11 cellular contexts compared by ENCODE assay signal in the genomic region with DNA sequence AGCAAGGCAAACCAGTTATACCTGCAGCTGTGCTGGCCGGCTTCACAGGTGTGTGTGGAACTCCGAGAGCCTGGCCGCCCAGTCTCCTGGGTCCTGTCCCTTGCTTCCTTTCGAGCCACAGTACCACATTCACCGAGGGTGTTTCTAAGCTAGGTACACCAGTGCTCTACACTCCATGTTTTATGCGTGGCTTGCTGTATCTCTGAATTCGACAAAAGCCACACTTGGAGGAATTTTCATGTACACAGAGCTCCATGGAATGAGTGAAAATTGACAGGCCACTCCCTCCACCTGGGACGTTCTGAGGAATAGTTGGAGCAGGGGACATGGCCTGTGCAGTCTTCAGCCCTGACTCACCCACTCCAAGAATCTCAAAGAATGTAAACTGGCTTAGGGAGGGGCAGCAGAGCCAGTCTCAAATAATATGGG. TPM values are rescaled to one million over a fixed set of nuclear protein-coding genes. Genes with fewer than 3 reads are reported as not detected.
DNase-seq lines count a peak whose midpoint lies in the region; ATAC-seq, FAIRE-seq and TF ChIP-seq lines count a peak whose summit lies in the region.
"Had no signal": no experiment of that assay in that cellular context is flagged by ENCODE, and none has a peak within 500 bp of the region (broad histone marks: within the 10 kb centered on the region; RNA-seq: fewer than 3 reads in every experiment).

No MANE protein-coding gene starts in this region.

- RAD21 ChIA-PET in HCT116 (lab: Charles Lee; ENCODE audit: low non-redundant PET in 1 of 2, low total read pairs in 2 of 2, uncharacterized antibody in 2 of 2, unreplicated experiment in 2 of 2), result no interaction called here

- H3K4me3 ChIP-seq in HCT116 (replicated peaks in 1 of 2; ENCODE audit: low read depth in 1 of 2, low read length in 2 of 2) (0 out of 4 replicates have a peak overlapping the region, but pooled peaks of 1 of the 2 experiments have one; percentile 3), brain microvascular endothelial cell (ENCODE audit: low read depth, low read length) (no peak overlapping the region), HepG2 (replicated peaks in 1 of 3; ENCODE audit: insufficient read depth in 1 of 3, low read depth in 2 of 3, low read length in 3 of 3) (no peak overlapping the region), suprapubic skin (no peak overlapping the region)
- H3K4me3 ChIP-seq: ovary had no signal

- in situ Hi-C loops in brain microvascular endothelial cell (cut with HindIII; ENCODE audit: low pct_ligation_motif_present, low sequenced_read_pairs), result no loop called here
- in situ Hi-C loops in HepG2 (cut with HindIII; ENCODE audit: extremely low pct_ligation_motif_present, low pct_unique_long_range_greater_than_20kb), result no loop called here

- no TSS peak for BruUV-seq in HCT116 (replicated peaks; lab: Mats Ljungman, UMichigan)
- no TSS peak for BruUV-seq in HepG2 (replicated peaks; lab: Mats Ljungman, UMichigan)

- H3K79me2 ChIP-seq in HCT116 (ENCODE audit: insufficient read depth, low read length) (peaks cover 12% of the 10 kb centered on the region; the same call in 1 of the 2 replicates), HepG2 (ENCODE audit: insufficient read depth, low read length) (peaks cover 5% of the 10 kb centered on the region)

- TF ChIP-seq RAD21 in HCT116 (IDR thresholded peaks at IDR 0.05; ENCODE audit: low read depth), result no peak
- TF ChIP-seq RAD21 in HepG2 (CRISPR knock-in tag; IDR thresholded peaks at IDR 0.05), result no peak

- H3K4me2 ChIP-seq in HCT116 (ENCODE audit: low read length) (peak overlapping the region; percentile 60), HepG2 (ENCODE audit: low read depth, low read length) (no peak overlapping the region)

- no peak for TF ChIP-seq EP300 in HepG2 (IDR thresholded peaks at IDR 0.05; ENCODE audit: low read depth in 2 of 2, low read length in 2 of 2)
- TF ChIP-seq EP300 in HepG2 (CRISPR knock-in tag; IDR thresholded peaks at IDR 0.05; ENCODE audit: borderline replicate concordance), result no peak
- no peak for TF ChIP-seq EP300 in suprapubic skin (IDR thresholded peaks at IDR 0.05)

- peak; percentile 95 for ATAC-seq in HCT116
- ATAC-seq in HepG2, result no peak
- ATAC-seq in GM18867 (IDR thresholded peaks at IDR 0.05; ENCODE audit: unreplicated experiment), result no peak

- H3K4me1 ChIP-seq in HCT116 (ENCODE audit: control insufficient read depth in 1 of 2, insufficient read depth in 2 of 2, low read length in 2 of 2), result peaks cover 7 to 37% of the 10 kb centered on the region in 2 experiments
- peaks cover 65% of the 10 kb centered on the region for H3K4me1 ChIP-seq in HepG2 (ENCODE audit: insufficient read depth, low read length)
- peaks cover 27% of the 10 kb centered on the region for H3K4me1 ChIP-seq in suprapubic skin

- peak overlapping the region; percentile 51 for H3K27ac ChIP-seq in HCT116 (ENCODE audit: low read depth, low read length)
- peak overlapping the region; percentile 37 for H3K27ac ChIP-seq in brain microvascular endothelial cell
- no peak overlapping the region for H3K27ac ChIP-seq in HepG2 (ENCODE audit: extremely low read length, insufficient read depth, low read length)
- H3K27ac ChIP-seq in suprapubic skin, result peak overlapping the region; percentile 67
- H3K27ac ChIP-seq: ovary had no signal

- WGBS in HepG2 (ENCODE audit: low lambda C conversion rate), result 96% methylated on average over 7 of the region's 8 CpGs
- 71% methylated on average over 8 of the region's 8 CpGs for WGBS in suprapubic skin

- no peaks in the 10 kb centered on the region for H3K9me2 ChIP-seq in HCT116 (ENCODE audit: insufficient read depth)

- no peaks in the 10 kb centered on the region for H3K27me3 ChIP-seq in HCT116 (ENCODE audit: insufficient read depth, low read length)
- H3K27me3 ChIP-seq in brain microvascular endothelial cell (replicated peaks), result no peaks in the 10 kb centered on the region
- no peaks in the 10 kb centered on the region for H3K27me3 ChIP-seq in HepG2 (ENCODE audit: control insufficient read depth in 1 of 2, insufficient read depth in 2 of 2, low read length in 2 of 2)
- no peaks in the 10 kb centered on the region for H3K27me3 ChIP-seq in suprapubic skin
- H3K27me3 ChIP-seq: ovary had no signal

- POLR2A ChIA-PET in HCT116 (lab: Charles Lee), result interaction anchor here (1.2 kb wide), 1 partner anchor 11 kb away, joined by 3 read pairs; no protein-coding TSS in a partner anchor
- POLR2A ChIA-PET in HepG2 (lab: Yijun Ruan, JAX), result no interaction called here

- TF ChIP-seq CTCF in HCT116 (IDR thresholded peaks at IDR 0.05 in 2 of 3, conservative IDR thresholded peaks at IDR 0.05 in 1 of 3; ENCODE audit: borderline replicate concordance in 1 of 3, insufficient read depth in 1 of 3, low read depth in 2 of 3, low read length in 2 of 3) (no peak), brain microvascular endothelial cell (IDR thresholded peaks at IDR 0.05; ENCODE audit: low read depth, low read length, missing control alignments) (no peak), HepG2 (CRISPR knock-in tag; IDR thresholded peaks at IDR 0.05) (no peak), suprapubic skin (IDR thresholded peaks at IDR 0.05) (no peak)

- CTCF ChIA-PET in HCT116 (lab: Charles Lee) (no interaction called here), HepG2 (lab: Yijun Ruan, JAX; ENCODE audit: low intra/inter-chr PET ratio, low total read pairs) (no interaction called here)

- DNase-seq in HCT116 (ENCODE audit: low read depth, low spot score) (peak; percentile 53), brain microvascular endothelial cell (peak; percentile 60), HepG2 (ENCODE audit: low spot score) (no peak), suprapubic skin (ENCODE audit: low spot score in 2 of 2) (no peak), foreskin melanocyte (no peak), retina (no peak), NCI-H526 (lab: John Stamatoyannopoulos, UW) (no peak)
- DNase-seq: GDM1, hypothalamus, ovary had no signal

- no peak for FAIRE-seq in HepG2 (lab: Jason Lieb, UNC)

- H3K9me3 ChIP-seq in HCT116 (ENCODE audit: control insufficient read depth in 1 of 2, insufficient read depth in 1 of 2, low read depth in 1 of 2, low read length in 2 of 2), result no peaks in the 10 kb centered on the region
- no peaks in the 10 kb centered on the region for H3K9me3 ChIP-seq in HepG2 (ENCODE audit: low read length)
- no peaks in the 10 kb centered on the region for H3K9me3 ChIP-seq in suprapubic skin
- H3K9me3 ChIP-seq: ovary had no signal

- H2AFZ ChIP-seq in HCT116 (ENCODE audit: low read depth, low read length, poor library complexity, severe bottlenecking) (no peak overlapping the region), HepG2 (ENCODE audit: low read length) (no peak overlapping the region)

- H3K36me3 ChIP-seq in HCT116 (ENCODE audit: control insufficient read depth in 1 of 2, insufficient read depth in 2 of 2, low read length in 2 of 2) (peaks cover 79 to 83% of the 10 kb centered on the region in 2 experiments), brain microvascular endothelial cell (replicated peaks) (peaks cover 86% of the 10 kb centered on the region), HepG2 (replicated peaks in 1 of 2; ENCODE audit: control insufficient read depth in 1 of 2, insufficient read depth in 2 of 2, low read length in 2 of 2) (peaks cover 39 to 78% of the 10 kb centered on the region in 2 experiments), suprapubic skin (peaks cover 91% of the 10 kb centered on the region)
- H3K36me3 ChIP-seq: ovary had no signal

- intact Hi-C loops in HCT116 (cut with micrococcal nuclease), result no loop called here
- intact Hi-C loops in HepG2 (cut with micrococcal nuclease; ENCODE audit: unreplicated experiment), result loop anchor here (5.0 kb wide), 2 partner anchors 32 to 318 kb away; no protein-coding TSS in a partner anchor

- H4K20me1 ChIP-seq in HCT116 (ENCODE audit: insufficient read depth) (no peaks in the 10 kb centered on the region), HepG2 (ENCODE audit: insufficient read depth, low read length) (no peaks in the 10 kb centered on the region; the same call in 1 of the 2 replicates)

- TF ChIP-seq POLR2A in HCT116 (IDR thresholded peaks at IDR 0.05; ENCODE audit: borderline replicate concordance, extremely low read depth, insufficient read depth, insufficient read length), result no peak
- TF ChIP-seq POLR2A in HepG2 (IDR thresholded peaks at IDR 0.05; ENCODE audit: insufficient read depth in 1 of 2, low read depth in 2 of 2, low read length in 2 of 2), result peak in 1 of 2 experiments; percentile 34; a peak in 1 of 4 replicates
- no peak for TF ChIP-seq POLR2A in suprapubic skin (IDR thresholded peaks at IDR 0.05)

- peak overlapping the region; percentile 22; the same call in 1 of the 2 replicates for H3K9ac ChIP-seq in HCT116 (ENCODE audit: low read length)
- no peak overlapping the region for H3K9ac ChIP-seq in HepG2 (ENCODE audit: insufficient read depth, low read depth, low read length)

RNA-seq across cellular contexts. Expression of gene ETS2, which starts 14.0 kb away (rescaled TPM):
- total RNA-seq in HCT116 (2021; ENCODE audit: unreplicated experiment) (32.9 TPM), HepG2 (2016; rRNA removed; fragmentation: Illumina TruSeq; extraction: Trizol) (24.6 and 28.2 TPM in 2 replicates), suprapubic skin (100 to 1,000 TPM; 198 to 510 (median 416) TPM)
- 19.6 and 20.6 TPM in 2 replicates for polyA plus RNA-seq in HCT116 (2012)
- 3.8 and 4.0 TPM in 2 replicates for total RNA-seq in HepG2 (2016; cell fraction: cytosol; rRNA removed; fragmentation: Illumina TruSeq; extraction: Trizol; ENCODE audit: low read depth)
- 23.9 and 25.8 TPM in 2 replicates for total RNA-seq in HepG2 (2016; cell fraction: insoluble cytoplasmic fraction; rRNA removed; fragmentation: Illumina TruSeq; extraction: Trizol)
- 12.7 and 13.7 TPM in 2 replicates for total RNA-seq in HepG2 (2016; cell fraction: membrane; rRNA removed; fragmentation: Illumina TruSeq; extraction: Trizol)
- total RNA-seq in HepG2 (2016; cell fraction: nucleus; rRNA removed; fragmentation: Illumina TruSeq; extraction: Trizol), result 18.7 and 22.0 TPM in 2 replicates
- 64.4 and 71.4 TPM in 2 replicates for polyA plus RNA-seq in HepG2 (2011; rRNA removed)
- 35.2 and 41.5 TPM in 2 replicates for polyA plus RNA-seq in HepG2 (2011; cell fraction: cytosol; rRNA removed)
- 84.4 and 87.5 TPM in 2 replicates for polyA plus RNA-seq in HepG2 (2011; cell fraction: nucleus; rRNA removed)
- 88.7 and 93.9 TPM in 2 replicates for polyA plus RNA-seq in HepG2 (2012)
- 4.9 and 5.3 TPM in 2 replicates for polyA plus RNA-seq in HepG2 (2016; cell fraction: cytosol; fragmentation: Illumina TruSeq; extraction: Trizol; ENCODE audit: low read depth)
- polyA plus RNA-seq in HepG2 (2016; cell fraction: insoluble cytoplasmic fraction; fragmentation: Illumina TruSeq; extraction: Trizol; ENCODE audit: low read depth), result 32.4 and 34.7 TPM in 2 replicates
- polyA plus RNA-seq in HepG2 (2016; cell fraction: membrane; fragmentation: Illumina TruSeq; extraction: Trizol; ENCODE audit: low read depth), result 11.1 and 13.2 TPM in 2 replicates
- 37.6 and 39.9 TPM in 2 replicates for polyA plus RNA-seq in HepG2 (2016; cell fraction: nucleus; fragmentation: Illumina TruSeq; extraction: Trizol; ENCODE audit: insufficient read depth, low read depth)
- polyA minus RNA-seq in HepG2 (2011; rRNA and poly(A)+ RNA removed; ENCODE audit: low replicate concordance), result 29.2 and 54.2 TPM in 2 replicates
- 54.7 and 59.7 TPM in 2 replicates for polyA minus RNA-seq in HepG2 (2011; cell fraction: cytosol; rRNA and poly(A)+ RNA removed)
- 39.1 and 52.8 TPM in 2 replicates for polyA minus RNA-seq in HepG2 (2011; cell fraction: nucleus; rRNA and poly(A)+ RNA removed)

Comparison
In these comparisons a context has a peak if more than half of its experiments do, and no peak if none do; other contexts are left out.
1. DNase-seq: peak in HCT116 (single experiment) and brain microvascular endothelial cell (single experiment); none in HepG2 (single experiment), suprapubic skin (0 of 2), foreskin melanocyte (single experiment), retina (single experiment) and NCI-H526 (0 of 2).
2. Of the 20 proteins assayed by ChIP-seq in both HepG2 and HCT116: peak only in HepG2: none; only in HCT116: FOSL1; in both: none; in neither: 18; mixed calls (peak in some experiments, not most) for 1.